Comparison of ENCODE assay signal across 8 cellular contexts in the genomic region with DNA sequence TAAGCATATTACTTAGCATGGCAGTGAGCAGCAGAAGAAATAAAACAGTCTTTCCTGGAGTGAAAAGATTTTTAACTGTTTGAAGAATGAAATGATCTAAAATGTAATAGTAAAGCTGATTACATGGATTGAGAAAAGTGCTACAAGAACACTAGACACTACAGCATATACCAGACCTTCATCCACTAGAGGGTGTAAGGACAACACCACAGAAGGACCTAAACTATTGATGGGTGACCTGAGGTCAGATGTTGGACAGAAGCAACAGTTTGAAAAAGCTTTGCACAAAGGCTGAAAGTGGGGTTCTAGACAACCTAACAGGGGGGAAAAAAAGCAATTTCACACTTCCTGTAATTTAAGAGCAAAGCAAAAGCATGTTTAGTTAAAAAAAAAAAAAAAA.
DNase-seq lines count a peak whose midpoint lies in the region; ATAC-seq lines count a peak whose summit lies in the region.

No MANE protein-coding gene starts in this region.

- no peaks in the 10 kb centered on the region for H3K9me3 Mint-ChIP-seq in activated naive CD4-positive, alpha-beta T cell treated with anti-CD3 and anti-CD28 coated beads, Interleukin-2, amount 50 U/mL, for 72 hours
- no peaks in the 10 kb centered on the region for H3K9me3 Mint-ChIP-seq in natural killer cell treated with Interleukin-12 subunit alpha and Interleukin-12 subunit beta and Interleukin-15 and Interleukin-18, amount 100 ng/mL, for 72 hours

- no peaks in the 10 kb centered on the region for H3K36me3 Mint-ChIP-seq in activated naive CD4-positive, alpha-beta T cell treated with anti-CD3 and anti-CD28 coated beads, Interleukin-2, amount 50 U/mL, for 72 hours
- no peaks in the 10 kb centered on the region for H3K36me3 Mint-ChIP-seq in natural killer cell treated with Interleukin-12 subunit alpha and Interleukin-12 subunit beta and Interleukin-15 and Interleukin-18, amount 100 ng/mL, for 72 hours

- H3K4me3 Mint-ChIP-seq in natural killer cell treated with Interleukin-12 subunit alpha and Interleukin-12 subunit beta and Interleukin-15 and Interleukin-18, amount 100 ng/mL, for 72 hours: no peak overlapping the region

- peak; percentile 47 to 50 for ATAC-seq in activated naive CD4-positive, alpha-beta T cell treated with anti-CD3 and anti-CD28 coated beads, Interleukin-2, amount 50 U/mL, for 72 hours
- ATAC-seq in left lobe of liver (peak; percentile 99), GM19463 (IDR thresholded peaks at IDR 0.05; ENCODE audit: unreplicated experiment) (no peak)
- ATAC-seq in natural killer cell treated with Interleukin-12 subunit alpha and Interleukin-12 subunit beta and Interleukin-15 and Interleukin-18, amount 100 ng/mL, for 72 hours: no peak

- no peak for DNase-seq in activated naive CD4-positive, alpha-beta T cell treated with anti-CD3 and anti-CD28 coated beads, Interleukin-2, amount 50 U/mL, for 72 hours (ENCODE audit: low spot score in 2 of 2)
- DNase-seq in activated naive CD4-positive, alpha-beta T cell (lab: John Stamatoyannopoulos, UW): no peak
- DNase-seq in NCI-H446 (lab: John Stamatoyannopoulos, UW): peak; percentile 23 to 32
- DNase-seq in T47D (ENCODE audit: low read depth in 1 of 2, low spot score in 1 of 2): peak; percentile 7 to 78
- no peak for DNase-seq in left lobe of liver (ENCODE audit: low spot score)
- DNase-seq in UCSD-AML1 (lab: John Stamatoyannopoulos, UW; ENCODE audit: unreplicated experiment): no peak
- DNase-seq in natural killer cell treated with Interleukin-12 subunit alpha and Interleukin-12 subunit beta and Interleukin-15 and Interleukin-18, amount 100 ng/mL, for 72 hours (ENCODE audit: low spot score): no peak

- peaks cover 14 to 31% of the 10 kb centered on the region in 2 donors for H3K27me3 Mint-ChIP-seq in natural killer cell treated with Interleukin-12 subunit alpha and Interleukin-12 subunit beta and Interleukin-15 and Interleukin-18, amount 100 ng/mL, for 72 hours

- no peaks in the 10 kb centered on the region for H3K4me1 Mint-ChIP-seq in natural killer cell treated with Interleukin-12 subunit alpha and Interleukin-12 subunit beta and Interleukin-15 and Interleukin-18, amount 100 ng/mL, for 72 hours (ENCODE audit: low read depth in 2 of 2)

- peak overlapping the region in 1 of 2 donors; percentile 15 for H3K27ac Mint-ChIP-seq in activated naive CD4-positive, alpha-beta T cell treated with anti-CD3 and anti-CD28 coated beads, Interleukin-2, amount 50 U/mL, for 72 hours
- no peak overlapping the region for H3K27ac Mint-ChIP-seq in natural killer cell treated with Interleukin-12 subunit alpha and Interleukin-12 subunit beta and Interleukin-15 and Interleukin-18, amount 100 ng/mL, for 72 hours

- in situ Hi-C loops in T47D (cut with HindIII; ENCODE audit: low pct_unique_long_range_greater_than_20kb, low sequenced_read_pairs): no loop called here

Comparison
In these comparisons a context has a peak if more than half of its experiments do, and no peak if none do; other contexts are left out.
1. ATAC-seq: peak in activated naive CD4-positive, alpha-beta T cell treated with anti-CD3 and anti-CD28 coated beads, Interleukin-2, amount 50 U/mL, for 72 hours (2 of 2) and left lobe of liver (single experiment); none in natural killer cell treated with Interleukin-12 subunit alpha and Interleukin-12 subunit beta and Interleukin-15 and Interleukin-18, amount 100 ng/mL, for 72 hours (0 of 2) and GM19463 (single experiment).
2. DNase-seq: peak in NCI-H446 (2 of 2) and T47D (2 of 2); none in activated naive CD4-positive, alpha-beta T cell treated with anti-CD3 and anti-CD28 coated beads, Interleukin-2, amount 50 U/mL, for 72 hours (0 of 2), activated naive CD4-positive, alpha-beta T cell (0 of 4), left lobe of liver (single experiment), UCSD-AML1 (single experiment) and natural killer cell treated with Interleukin-12 subunit alpha and Interleukin-12 subunit beta and Interleukin-15 and Interleukin-18, amount 100 ng/mL, for 72 hours (single experiment).